26 cellular contexts compared by ENCODE assay signal in genomic region chr2:202771741-202772470, GRCh38.
DNase-seq lines count a peak whose midpoint lies in the region; ATAC-seq and TF ChIP-seq lines count a peak whose summit lies in the region.
"Had no signal": no experiment of that assay in that cellular context is flagged by ENCODE, and none has a peak within 500 bp of the region (broad histone marks: within the 10 kb centered on the region; RNA-seq: fewer than 3 reads in every experiment).

No MANE protein-coding gene starts in this region.

- no peaks in the 10 kb centered on the region for H3K79me2 ChIP-seq in mammary epithelial cell (ENCODE audit: insufficient read depth, low read length)
- H3K79me2 ChIP-seq: parathyroid adenoma had no signal

- CTCF ChIA-PET in mammary epithelial cell (lab: Charles Lee; ENCODE audit: low non-redundant PET): no interaction called here

- DNase-seq in AG10803 (ENCODE audit: low read depth) (peak; percentile 11), amniotic epithelial cell (ENCODE audit: low read depth) (peak; percentile 17), heart left ventricle (peak in 3 of 5 donors; percentile 11 to 48 (median 27)), neural crest cell (ENCODE audit: low read depth, low spot score) (no peak), NCI-H1092 (lab: John Stamatoyannopoulos, UW) (no peak), mammary epithelial cell (no peak), NOMO-1 treated with DMSO at 0.1 percent for 48 hours (lab: John Stamatoyannopoulos, UW; ENCODE audit: unreplicated experiment) (no peak)
- no peak for DNase-seq in activated CD4-positive, CD25-positive, alpha-beta regulatory T cell (lab: John Stamatoyannopoulos, UW)
- DNase-seq: activated CD4-positive, alpha-beta T cell treated with anti-CD3 and anti-CD28 coated beads, Interleukin-2, amount 50 U/mL, for 48 hours; activated effector memory CD4-positive, alpha-beta T cell treated with anti-CD3 and anti-CD28 coated beads, Interleukin-2, amount 50 U/mL, for 16 hours; activated naive CD8-positive, alpha-beta T cell treated with anti-CD3 and anti-CD28 coated beads, Interleukin-2, amount 50 U/mL, for 24 hours; CD8-positive, alpha-beta T cell; foreskin keratinocyte; GF-D8; MV-4-11; naive thymus-derived CD4-positive, alpha-beta T cell; NCI-H187; NCI-H526 treated with DMSO at 0.1 percent for 48 hours; stimulated activated CD4-positive, alpha-beta T cell treated with anti-CD3 and anti-CD28 coated beads, Interleukin-1b, Interleukin-23, amount 100 ng/mL, for 48 hours; substantia nigra; T-helper 9 cell had no signal

- no peak overlapping the region for H3K27ac ChIP-seq in heart left ventricle
- H3K27ac ChIP-seq in mammary epithelial cell (ENCODE audit: insufficient read depth, low read depth, low read length): no peak overlapping the region
- H3K27ac ChIP-seq: foreskin keratinocyte, KMS-11, parathyroid adenoma had no signal

- H3K4me3 Mint-ChIP-seq in neural crest cell: no peak overlapping the region
- H3K4me3 Mint-ChIP-seq: activated naive CD8-positive, alpha-beta T cell treated with anti-CD3 and anti-CD28 coated beads, Interleukin-2, amount 50 U/mL, for 24 hours; CD8-positive, alpha-beta T cell; dendritic cell treated with granulocyte-macrophage colony-stimulating factor and Interleukin-4, amounts not matched to agents 40 ng/mL and 50 ng/mL, for 4 days; memory B cell; naive thymus-derived CD4-positive, alpha-beta T cell; WTC11 had no signal

- H3K27me3 ChIP-seq in heart left ventricle: no peaks in the 10 kb centered on the region
- H3K27me3 ChIP-seq in mammary epithelial cell (ENCODE audit: insufficient read depth, low read length): no peaks in the 10 kb centered on the region
- H3K27me3 ChIP-seq: foreskin keratinocyte had no signal

- no peak overlapping the region for H3K9ac ChIP-seq in mammary epithelial cell (ENCODE audit: insufficient read depth, low read length)
- H3K9ac ChIP-seq: KMS-11, parathyroid adenoma had no signal

- peak overlapping the region; percentile 32 for H3K27ac Mint-ChIP-seq in neural crest cell (ENCODE audit: unreplicated experiment)
- H3K27ac Mint-ChIP-seq: activated naive CD8-positive, alpha-beta T cell treated with anti-CD3 and anti-CD28 coated beads, Interleukin-2, amount 50 U/mL, for 24 hours; CD8-positive, alpha-beta T cell; dendritic cell treated with granulocyte-macrophage colony-stimulating factor and Interleukin-4, amounts not matched to agents 40 ng/mL and 50 ng/mL, for 4 days; memory B cell; naive thymus-derived CD4-positive, alpha-beta T cell; WTC11 had no signal

- 63 to 67% (median 65%) methylated on average over 8 of the region's 8 CpGs for WGBS in heart left ventricle, 4 donors
- 89% methylated on average over 8 of the region's 8 CpGs for WGBS in mammary epithelial cell (ENCODE audit: low coverage, missing lambda C conversion rate)

- peaks cover 0 to 11% (median 0%) of the 10 kb centered on the region in 12 donors for H3K4me1 ChIP-seq in heart left ventricle
- no peaks in the 10 kb centered on the region for H3K4me1 ChIP-seq in mammary epithelial cell (ENCODE audit: insufficient read depth, low read length)
- H3K4me1 ChIP-seq: foreskin keratinocyte had no signal

- no peaks in the 10 kb centered on the region for H3K4me1 Mint-ChIP-seq in neural crest cell

- intact Hi-C loops in heart left ventricle (cut with DNase I) (loop anchor here in 1 of 10 donors (10.0 kb wide), 1 partner anchor 103 kb away; the partner anchor contains the start of gene ICA1L), mammary epithelial cell (cut with micrococcal nuclease) (no loop called here)

- dilution Hi-C loops in mammary epithelial cell (cut with HindIII; ENCODE audit: low sequenced_read_pairs): no loop called here

- peaks cover 19% of the 10 kb centered on the region for H3K36me3 Mint-ChIP-seq in neural crest cell (ENCODE audit: low read depth)

- in situ Hi-C loops in mammary epithelial cell (cut with MboI; ENCODE audit: low sequenced_read_pairs in 2 of 2): no loop called here

- H3K4me3 ChIP-seq in AG10803 (ENCODE audit: low read length): no peak overlapping the region
- H3K4me3 ChIP-seq in heart left ventricle: no peak overlapping the region
- no peak overlapping the region for H3K4me3 ChIP-seq in mammary epithelial cell (replicated peaks in 1 of 3; ENCODE audit: insufficient read depth in 1 of 3, low read depth in 2 of 3, low read length in 3 of 3)

- no peak for TF ChIP-seq POLR2A in heart left ventricle (IDR thresholded peaks at IDR 0.05)

- peaks cover 0 to 28% (median 10%) of the 10 kb centered on the region in 9 donors for H3K36me3 ChIP-seq in heart left ventricle
- H3K36me3 ChIP-seq in mammary epithelial cell (ENCODE audit: insufficient read depth, low read length): no peaks in the 10 kb centered on the region

- H2AFZ ChIP-seq in mammary epithelial cell (ENCODE audit: low read depth, low read length): no peak overlapping the region
- H2AFZ ChIP-seq: parathyroid adenoma had no signal

- H4K20me1 ChIP-seq in mammary epithelial cell (ENCODE audit: insufficient read depth, low read length): no peaks in the 10 kb centered on the region

- no peaks in the 10 kb centered on the region for H3K9me3 ChIP-seq in heart left ventricle
- no peaks in the 10 kb centered on the region for H3K9me3 ChIP-seq in mammary epithelial cell (replicated peaks; ENCODE audit: insufficient read depth, low read length)

- peak in 3 of 4 donors; percentile 44 to 71 (median 60) for ATAC-seq in heart left ventricle
- ATAC-seq: activated naive CD8-positive, alpha-beta T cell treated with anti-CD3 and anti-CD28 coated beads, Interleukin-2, amount 50 U/mL, for 24 hours; CD8-positive, alpha-beta T cell; foreskin keratinocyte; naive thymus-derived CD4-positive, alpha-beta T cell; WTC11 had no signal

- no peak for TF ChIP-seq CTCF in AG10803 (conservative IDR thresholded peaks at IDR 0.05; ENCODE audit: low read length)
- no peak for TF ChIP-seq CTCF in heart left ventricle (IDR thresholded peaks at IDR 0.05)
- TF ChIP-seq CTCF in neural crest cell (conservative IDR thresholded peaks at IDR 0.05): no peak
- TF ChIP-seq CTCF in mammary epithelial cell (conservative IDR thresholded peaks at IDR 0.05 in 1 of 2, IDR thresholded peaks at IDR 0.05 in 1 of 2; ENCODE audit: extremely low read depth in 1 of 2, insufficient read depth in 1 of 2, low read depth in 1 of 2, low read length in 2 of 2): no peak

- no TSS peak for BruUV-seq in mammary epithelial cell (replicated peaks; lab: Mats Ljungman, UMichigan)

- no peak overlapping the region for H3K4me2 ChIP-seq in mammary epithelial cell (ENCODE audit: insufficient read depth, low read depth, low read length)
- H3K4me2 ChIP-seq: KMS-11 had no signal

- H3K27me3 Mint-ChIP-seq in neural crest cell (ENCODE audit: low read depth): no peaks in the 10 kb centered on the region
- H3K27me3 Mint-ChIP-seq: activated naive CD8-positive, alpha-beta T cell treated with anti-CD3 and anti-CD28 coated beads, Interleukin-2, amount 50 U/mL, for 24 hours; dendritic cell treated with granulocyte-macrophage colony-stimulating factor and Interleukin-4, amounts not matched to agents 40 ng/mL and 50 ng/mL, for 4 days; memory B cell; naive thymus-derived CD4-positive, alpha-beta T cell had no signal

- H3K9me3 Mint-ChIP-seq in neural crest cell: no peaks in the 10 kb centered on the region
- H3K9me3 Mint-ChIP-seq: activated naive CD8-positive, alpha-beta T cell treated with anti-CD3 and anti-CD28 coated beads, Interleukin-2, amount 50 U/mL, for 24 hours; CD8-positive, alpha-beta T cell; dendritic cell treated with granulocyte-macrophage colony-stimulating factor and Interleukin-4, amounts not matched to agents 40 ng/mL and 50 ng/mL, for 4 days; memory B cell; naive thymus-derived CD4-positive, alpha-beta T cell; WTC11 had no signal

Comparison
In these comparisons a context has a peak if more than half of its experiments do, and no peak if none do; other contexts are left out.
1. DNase-seq: peak in AG10803 (single experiment), amniotic epithelial cell (single experiment) and heart left ventricle (3 of 5); none in neural crest cell (single experiment), NCI-H1092 (single experiment), activated CD4-positive, CD25-positive, alpha-beta regulatory T cell (0 of 4), mammary epithelial cell (single experiment) and NOMO-1 treated with DMSO at 0.1 percent for 48 hours (single experiment).